Comparison of ENCODE assay signal across 8 cellular contexts in the genomic region with DNA sequence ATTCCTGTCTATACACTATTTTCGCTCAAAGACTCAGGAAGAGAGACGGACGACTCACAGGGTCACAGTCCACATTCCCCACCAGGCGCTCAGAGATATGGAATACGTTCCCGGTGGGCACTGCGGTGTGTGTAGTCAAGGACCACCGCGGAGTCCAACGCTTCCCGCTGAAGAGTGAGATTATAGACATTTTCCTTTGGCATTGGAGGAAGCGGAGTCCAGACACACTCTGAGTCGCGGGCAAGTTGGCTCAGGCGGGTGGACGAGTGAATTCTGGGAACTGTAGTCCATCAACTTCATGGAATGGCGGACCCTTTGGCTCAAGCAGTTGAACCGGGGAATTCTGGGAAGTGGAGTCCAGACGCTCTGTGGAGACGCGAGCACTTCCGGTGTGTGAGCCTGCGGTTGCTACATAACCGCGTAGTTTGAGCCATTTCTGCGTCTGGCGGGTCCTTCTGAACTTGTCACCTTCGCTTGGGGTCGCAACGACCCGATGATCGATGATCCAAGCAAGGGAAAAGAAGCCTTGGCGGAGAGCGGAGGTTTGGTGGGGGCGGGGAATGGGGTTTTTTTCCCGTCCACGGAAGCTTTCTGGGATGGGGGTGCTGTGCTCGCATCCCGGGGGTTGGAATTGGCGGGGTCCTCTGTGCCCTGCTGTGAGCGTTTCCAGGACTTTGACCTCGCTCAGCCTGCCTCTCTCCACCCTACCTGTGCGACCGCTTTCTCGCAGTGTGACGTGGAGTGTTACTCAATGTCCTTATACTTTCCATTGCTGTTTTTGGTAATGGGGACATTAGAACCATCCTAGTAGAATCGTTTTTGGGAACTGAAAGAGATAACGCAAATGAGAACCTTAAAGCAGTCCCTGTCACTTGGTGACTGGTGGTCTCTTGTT. TPM values are rescaled to one million over a fixed set of nuclear protein-coding genes. Genes with fewer than 3 reads are reported as not detected.
DNase-seq lines count a peak whose midpoint lies in the region; ATAC-seq and TF ChIP-seq lines count a peak whose summit lies in the region.

ZNF230 (plus strand) TSS at position 392 of the 895 bp plus-strand sequence. CDS start 4,122 bp downstream, outside the sequence.

- ATAC-seq in HG02840 (IDR thresholded peaks at IDR 0.05; ENCODE audit: low FRiP score, unreplicated experiment), result peak; percentile 90

- peak within 1 kb of the TSS; percentile 95 for H3K4me3 Mint-ChIP-seq in progenitor cell of endocrine pancreas (ENCODE audit: low read depth)

- H3K27ac Mint-ChIP-seq in progenitor cell of endocrine pancreas, result peak within 1 kb of the TSS; percentile 96

- DNase-seq in GM13976 (ENCODE audit: low spot score) (peak; percentile 85), NCI-H1436 (lab: John Stamatoyannopoulos, UW) (peak; percentile 84), T-helper 1 cell (peak; percentile 60 to 94 (median 77)), amygdala (lab: John Stamatoyannopoulos, UW) (peak; percentile 38 to 97 (median 88)), left ventricle myocardium inferior (peak; percentile 86), progenitor cell of endocrine pancreas (ENCODE audit: low spot score, unreplicated experiment) (peak; percentile 74)

- intact Hi-C loops in left ventricle myocardium inferior (cut with micrococcal nuclease), result no loop called here

- peaks cover 40% of the 10 kb centered on the region for H3K9me3 ChIP-seq in left ventricle myocardium inferior (replicated peaks)

- H3K27ac ChIP-seq in left ventricle myocardium inferior (replicated peaks), result peak within 1 kb of the TSS; percentile 81
- peak within 1 kb of the TSS; percentile 42 for H3K27ac ChIP-seq in urinary bladder (ENCODE audit: low read depth)

- H3K27me3 Mint-ChIP-seq in progenitor cell of endocrine pancreas, result peaks cover 3% of the 10 kb centered on the region

- peaks cover 14% of the 10 kb centered on the region for H3K4me1 Mint-ChIP-seq in progenitor cell of endocrine pancreas (ENCODE audit: low read depth)

- in situ Hi-C loops in GM13976 (cut with MboI; ENCODE audit: low sequenced_read_pairs, unreplicated experiment), result no loop called here

- H3K27me3 ChIP-seq in left ventricle myocardium inferior (ENCODE audit: low read depth), result no peaks in the 10 kb centered on the region

- H3K4me3 ChIP-seq in left ventricle myocardium inferior (peak within 1 kb of the TSS; percentile 89), urinary bladder (ENCODE audit: low read depth, low read length) (peak within 1 kb of the TSS; percentile 80)

- H3K9me3 Mint-ChIP-seq in progenitor cell of endocrine pancreas (ENCODE audit: low read depth), result peaks cover 19% of the 10 kb centered on the region

- WGBS in urinary bladder, result under 1% methylated on average over 48 of the region's 48 CpGs

- H3K36me3 Mint-ChIP-seq in progenitor cell of endocrine pancreas (ENCODE audit: insufficient read depth), result peaks cover 24% of the 10 kb centered on the region

- H3K36me3 ChIP-seq in left ventricle myocardium inferior (peaks cover 30% of the 10 kb centered on the region), urinary bladder (ENCODE audit: insufficient read depth) (peaks cover 2% of the 10 kb centered on the region)

- H3K4me1 ChIP-seq in left ventricle myocardium inferior, result peaks cover 24% of the 10 kb centered on the region
- H3K4me1 ChIP-seq in urinary bladder (ENCODE audit: insufficient read depth), result no peaks in the 10 kb centered on the region

- no peak for TF ChIP-seq CTCF in GM13976 (IDR thresholded peaks at IDR 0.05; ENCODE audit: borderline replicate concordance, control extremely low read depth, extremely low read depth, insufficient read depth, missing control alignments)
- TF ChIP-seq CTCF in left ventricle myocardium inferior (IDR thresholded peaks at IDR 0.05; ENCODE audit: borderline replicate concordance), result no peak
- no peak for TF ChIP-seq CTCF in progenitor cell of endocrine pancreas (IDR thresholded peaks at IDR 0.05; ENCODE audit: unreplicated experiment)

RNA-seq across cellular contexts. Expression of gene ZNF230, which starts in this region (rescaled TPM):
- total RNA-seq in left ventricle myocardium inferior, result 3.5 TPM
- total RNA-seq in progenitor cell of endocrine pancreas, result 7.3 and 8.5 TPM in 2 replicates
- total RNA-seq in urinary bladder, result 9.9 TPM
- polyA plus RNA-seq in urinary bladder, result 4.0 TPM

Comparison
In these comparisons a context has a peak if more than half of its experiments do, and no peak if none do; other contexts are left out.
1. Peak in every context shown above with its lines: DNase-seq, ATAC-seq, H3K4me3 ChIP-seq and H3K27ac ChIP-seq.